ENCODE assay signal across 8 cellular contexts in genomic region chr11:62574363-62575057, GRCh38. TPM values are rescaled to one million over a fixed set of nuclear protein-coding genes. Genes with fewer than 3 reads are reported as not detected.
DNase-seq lines count a peak whose midpoint lies in the region; ATAC-seq, FAIRE-seq and TF ChIP-seq lines count a peak whose summit lies in the region.

No MANE protein-coding gene starts in this region.

- H3K4me1 Mint-ChIP-seq in activated T-cell treated with anti-CD3 and anti-CD28 coated beads, Interleukin-2, amount 50 U/mL, for 72 hours (ENCODE audit: low read depth), result peaks cover 51% of the 10 kb centered on the region

- H3K4me3 ChIP-seq in left ventricle myocardium inferior (peak overlapping the region; percentile 94), psoas muscle (peak overlapping the region; percentile 90)

- H3K9me3 ChIP-seq in left ventricle myocardium inferior (replicated peaks) (no peaks in the 10 kb centered on the region), psoas muscle (no peaks in the 10 kb centered on the region)

- H3K27me3 ChIP-seq in left ventricle myocardium inferior (ENCODE audit: low read depth), result no peaks in the 10 kb centered on the region
- no peaks in the 10 kb centered on the region for H3K27me3 ChIP-seq in psoas muscle (ENCODE audit: insufficient read depth in 3 of 3, low read length in 2 of 3)

- no peaks in the 10 kb centered on the region for H3K27me3 Mint-ChIP-seq in activated T-cell treated with anti-CD3 and anti-CD28 coated beads, Interleukin-2, amount 50 U/mL, for 72 hours (ENCODE audit: low read depth)

- ATAC-seq in GM19023 (IDR thresholded peaks at IDR 0.05; ENCODE audit: unreplicated experiment), result peak; percentile 8
- peak; percentile 18 to 30 for ATAC-seq in activated T-cell treated with anti-CD3 and anti-CD28 coated beads, Interleukin-2, amount 50 U/mL, for 72 hours (replicated peaks in 1 of 2)
- ATAC-seq in psoas muscle, result peak; percentile 10 to 23 (median 18)
- no peak for ATAC-seq in HG03457 (IDR thresholded peaks at IDR 0.05; ENCODE audit: unreplicated experiment)

- DNase-seq in HTR-8/SVneo (ENCODE audit: insufficient read length, low spot score) (peak; percentile 25), left ventricle myocardium inferior (peak; percentile 41), psoas muscle (peak in 1 of 2 donors; percentile 71), G401 (ENCODE audit: low spot score) (no peak)
- DNase-seq in activated T-cell treated with anti-CD3 and anti-CD28 coated beads, Interleukin-2, amount 50 U/mL, for 72 hours, result peak; percentile 26 to 34

- peaks cover 24 to 47% of the 10 kb centered on the region in 2 donors for H3K36me3 Mint-ChIP-seq in activated T-cell treated with anti-CD3 and anti-CD28 coated beads, Interleukin-2, amount 50 U/mL, for 72 hours (ENCODE audit: insufficient read depth in 2 of 2)

- H3K4me1 ChIP-seq in left ventricle myocardium inferior (peaks cover 76% of the 10 kb centered on the region), psoas muscle (peaks cover 57% of the 10 kb centered on the region)

- whole genome bisulfite sequencing in psoas muscle, 3 donors, result 0 to 1% (median 1%) methylated on average over 33 of the region's 33 CpGs

- H3K27ac ChIP-seq in C4-2B (peak overlapping the region; percentile 90), left ventricle myocardium inferior (replicated peaks) (peak overlapping the region; percentile 94), psoas muscle (peak overlapping the region; percentile 92)

- no peak for FAIRE-seq in HTR-8/SVneo (lab: Jason Lieb, UNC)

- TF ChIP-seq CTCF in C4-2B (conservative IDR thresholded peaks at IDR 0.05), result no peak
- TF ChIP-seq CTCF in left ventricle myocardium inferior (IDR thresholded peaks at IDR 0.05; ENCODE audit: borderline replicate concordance), result no peak
- no peak for TF ChIP-seq CTCF in psoas muscle (IDR thresholded peaks at IDR 0.05)

- H3K4me3 Mint-ChIP-seq in activated T-cell treated with anti-CD3 and anti-CD28 coated beads, Interleukin-2, amount 50 U/mL, for 72 hours, result peak overlapping the region; percentile 92 to 100

- no peaks in the 10 kb centered on the region for H3K9me3 Mint-ChIP-seq in activated T-cell treated with anti-CD3 and anti-CD28 coated beads, Interleukin-2, amount 50 U/mL, for 72 hours

- in situ Hi-C loops in G401 (cut with HindIII; ENCODE audit: low sequenced_read_pairs), result loop anchor here (25.0 kb wide), 1 partner anchor 137 kb away; no protein-coding TSS in a partner anchor

- H3K36me3 ChIP-seq in left ventricle myocardium inferior (peaks cover 62% of the 10 kb centered on the region), psoas muscle (ENCODE audit: insufficient read depth in 1 of 2, low read depth in 1 of 2) (peaks cover 5 to 73% of the 10 kb centered on the region in 2 donors)

- intact Hi-C loops in left ventricle myocardium inferior (cut with micrococcal nuclease) (no loop called here), psoas muscle (cut with DNase I) (loop anchor here in 1 of 2 donors (10.0 kb wide), 1 partner anchor 280 kb away; no protein-coding TSS in a partner anchor)

- peak overlapping the region; percentile 99 for H3K27ac Mint-ChIP-seq in activated T-cell treated with anti-CD3 and anti-CD28 coated beads, Interleukin-2, amount 50 U/mL, for 72 hours

RNA-seq across cellular contexts. Expression of gene EEF1G, which starts 0.8 kb away (rescaled TPM):
- total RNA-seq in activated T-cell treated with anti-CD3 and anti-CD28 coated beads, Interleukin-2, amount 50 U/mL, for 72 hours, result 1,000 to 10,000 TPM; 2,565 to 2,667 TPM
- total RNA-seq in left ventricle myocardium inferior (958 TPM), psoas muscle (1,000 to 10,000 TPM; 1,137 to 1,954 (median 1,509) TPM)
- polyA plus RNA-seq in psoas muscle, result 1,000 to 10,000 TPM; 1,687 to 2,356 (median 2,243) TPM
- 3,525 and 3,828 TPM in 2 replicates for total RNA-seq in G401 (2014; rRNA removed; shearing (Covaris generic))

RNA-seq across cellular contexts. Expression of gene TUT1, which starts 16.8 kb away (rescaled TPM):
- total RNA-seq in activated T-cell treated with anti-CD3 and anti-CD28 coated beads, Interleukin-2, amount 50 U/mL, for 72 hours, result 10 to 100 TPM; 32.8 to 36.8 TPM
- total RNA-seq in left ventricle myocardium inferior (12.5 TPM), psoas muscle (10 to 100 TPM; 14.3 to 23.7 (median 19.6) TPM)
- 10 to 100 TPM; 12.1 to 15.5 (median 12.7) TPM for polyA plus RNA-seq in psoas muscle
- total RNA-seq in G401 (2014; rRNA removed; shearing (Covaris generic)), result 16.5 and 17.6 TPM in 2 replicates

RNA-seq across cellular contexts. Expression of gene MTA2, which starts 27.2 kb away (rescaled TPM):
- 100 to 1,000 TPM; 173 to 241 TPM for total RNA-seq in activated T-cell treated with anti-CD3 and anti-CD28 coated beads, Interleukin-2, amount 50 U/mL, for 72 hours
- 26.3 TPM for total RNA-seq in left ventricle myocardium inferior
- total RNA-seq in psoas muscle, result 10 to 100 TPM; 20.0 to 32.5 (median 28.6) TPM
- polyA plus RNA-seq in psoas muscle, result 10 to 100 TPM; 18.4 to 27.1 (median 26.9) TPM
- 190 and 224 TPM in 2 replicates for total RNA-seq in G401 (2014; rRNA removed; shearing (Covaris generic))

RNA-seq across cellular contexts. Expression of gene AHNAK, which starts 27.9 kb away (rescaled TPM):
- 100 to 1,000 TPM in 1 of 2 donors, 10 to 100 TPM in 1; 80.3 to 131 TPM for total RNA-seq in activated T-cell treated with anti-CD3 and anti-CD28 coated beads, Interleukin-2, amount 50 U/mL, for 72 hours
- total RNA-seq in left ventricle myocardium inferior (290 TPM), psoas muscle (100 to 1,000 TPM; 376 to 679 (median 425) TPM)
- 100 to 1,000 TPM in 2 of 3 donors, 10 to 100 TPM in 1; 93.5 to 227 (median 206) TPM for polyA plus RNA-seq in psoas muscle
- 161 and 197 TPM in 2 replicates for total RNA-seq in G401 (2014; rRNA removed; shearing (Covaris generic))

RNA-seq across cellular contexts. Expression of gene EML3, which starts 38.1 kb away (rescaled TPM):
- 100 to 1,000 TPM; 132 to 148 TPM for total RNA-seq in activated T-cell treated with anti-CD3 and anti-CD28 coated beads, Interleukin-2, amount 50 U/mL, for 72 hours
- total RNA-seq in left ventricle myocardium inferior (14.6 TPM), psoas muscle (10 to 100 TPM; 14.1 to 19.5 (median 16.9) TPM)
- polyA plus RNA-seq in psoas muscle, result 10 to 100 TPM in 2 of 3 donors, 1 to 10 TPM in 1; 7.4 to 11.3 (median 11.1) TPM
- 33.2 and 55.7 TPM in 2 replicates for total RNA-seq in G401 (2014; rRNA removed; shearing (Covaris generic))
